Comparison of ENCODE assay signal across 1 cellular context in the genomic region with DNA sequence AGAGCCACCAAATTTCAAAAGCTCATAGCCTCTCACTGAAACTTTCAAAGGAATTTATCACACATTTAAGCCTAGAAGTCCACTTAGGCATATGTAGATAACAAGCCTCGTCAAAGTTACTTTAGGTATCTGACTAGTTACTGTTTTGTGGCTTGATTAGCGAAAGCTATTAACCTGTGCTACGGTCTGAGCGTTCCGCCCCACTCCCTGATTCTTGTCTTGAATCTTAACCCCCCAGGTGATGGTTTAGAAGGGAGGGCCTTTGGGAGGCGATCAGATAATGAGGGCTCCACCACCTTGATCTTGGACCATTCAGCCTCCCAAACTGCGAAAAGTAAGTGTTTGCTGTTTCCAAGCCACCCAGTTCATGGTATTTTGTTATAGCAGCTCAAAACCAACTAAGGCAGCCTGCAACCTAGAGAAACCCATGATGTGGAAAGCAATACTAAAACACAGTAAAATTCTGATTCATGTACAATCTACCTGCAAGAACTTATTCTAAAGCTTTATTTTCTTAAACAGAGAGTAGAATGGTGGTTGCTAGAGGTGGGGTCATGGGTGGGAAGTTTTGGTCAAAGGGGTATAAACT.
TF ChIP-seq lines count a peak whose summit lies in the region.

No MANE protein-coding gene starts in this region.

TF ChIP-seq in HepG2, 621 proteins besides CTCF, POLR2A, EP300 and RAD21:
- TF ChIP-seq ZNF12 (CRISPR knock-in tag; IDR thresholded peaks at IDR 0.05) (peak; percentile 94), SMYD3 (CRISPR knock-in tag; IDR thresholded peaks at IDR 0.05) (no peak)
TF ChIP-seq in HepG2: peak in this region for 1.
